Comparison of ENCODE assay signal across 7 cellular contexts in genomic region chr22:37741312-37741795, GRCh38. TPM values are rescaled to one million over a fixed set of nuclear protein-coding genes. Genes with fewer than 3 reads are reported as not detected.
DNase-seq lines count a peak whose midpoint lies in the region; ATAC-seq and TF ChIP-seq lines count a peak whose summit lies in the region.

No MANE protein-coding gene starts in this region.

- peak overlapping the region; percentile 66 for H3K27ac Mint-ChIP-seq in stimulated activated naive B cell treated with anti-CD40 and anti-IgM and Interleukin-4, amounts not matched to agents 10 μg/mL and 1 μg/mL and 100 μg/mL, for 72 hours

- TF ChIP-seq CTCF in heart left ventricle (IDR thresholded peaks at IDR 0.05) (no peak), GM13977 (IDR thresholded peaks at IDR 0.05; ENCODE audit: extremely low read depth, insufficient read depth, missing control alignments) (no peak)

- no peak overlapping the region for H3K4me3 ChIP-seq in heart left ventricle

- TF ChIP-seq POLR2A in heart left ventricle (IDR thresholded peaks at IDR 0.05), result no peak

- no peaks in the 10 kb centered on the region for H3K9me3 ChIP-seq in heart left ventricle

- no peaks in the 10 kb centered on the region for H3K9me3 Mint-ChIP-seq in stimulated activated naive B cell treated with anti-CD40 and anti-IgM and Interleukin-4, amounts not matched to agents 10 μg/mL and 1 μg/mL and 100 μg/mL, for 72 hours

- no peaks in the 10 kb centered on the region for H3K27me3 ChIP-seq in heart left ventricle

- peak overlapping the region in 10 of 12 donors; percentile 12 to 95 (median 48) for H3K27ac ChIP-seq in heart left ventricle

- peaks cover 5 to 10% of the 10 kb centered on the region in 2 donors for H3K27me3 Mint-ChIP-seq in stimulated activated naive B cell treated with anti-CD40 and anti-IgM and Interleukin-4, amounts not matched to agents 10 μg/mL and 1 μg/mL and 100 μg/mL, for 72 hours

- ATAC-seq in heart left ventricle (peak; percentile 30 to 61 (median 54)), GM18511 (IDR thresholded peaks at IDR 0.05; ENCODE audit: unreplicated experiment) (no peak), HG03095 (IDR thresholded peaks at IDR 0.05; ENCODE audit: unreplicated experiment) (no peak)
- no peak for ATAC-seq in stimulated activated naive B cell treated with anti-CD40 and anti-IgM and Interleukin-4, amounts not matched to agents 10 μg/mL and 1 μg/mL and 100 μg/mL, for 72 hours (replicated peaks)

- peaks cover 9 to 13% of the 10 kb centered on the region in 2 donors for H3K4me1 Mint-ChIP-seq in stimulated activated naive B cell treated with anti-CD40 and anti-IgM and Interleukin-4, amounts not matched to agents 10 μg/mL and 1 μg/mL and 100 μg/mL, for 72 hours

- intact Hi-C loops in heart left ventricle (cut with DNase I), result loop anchor here in 3 of 10 donors (5.0 to 10.0 kb wide), 4 partner anchors 44 to 104 kb away; partner anchors contain the start of genes NOL12 (in 2 of the 3), SH3BP1 (in 1 of the 3) and TRIOBP (in 1 of the 3)

- H3K36me3 ChIP-seq in heart left ventricle, result no peaks in the 10 kb centered on the region

- peaks cover 0 to 58% (median 32%) of the 10 kb centered on the region in 12 donors for H3K4me1 ChIP-seq in heart left ventricle

- no peaks in the 10 kb centered on the region for H3K36me3 Mint-ChIP-seq in stimulated activated naive B cell treated with anti-CD40 and anti-IgM and Interleukin-4, amounts not matched to agents 10 μg/mL and 1 μg/mL and 100 μg/mL, for 72 hours

- 31 to 42% (median 38%) methylated on average over 9 of the region's 9 CpGs for WGBS in heart left ventricle, 4 donors

- DNase-seq in KBM-7 (peak; percentile 81), SK-N-DZ (ENCODE audit: low spot score) (peak; percentile 98), heart left ventricle (peak; percentile 83 to 90 (median 86)), GM13977 (ENCODE audit: low spot score) (no peak)
- no peak for DNase-seq in stimulated activated naive B cell treated with anti-CD40 and anti-IgM and Interleukin-4, amounts not matched to agents 10 μg/mL and 1 μg/mL and 100 μg/mL, for 72 hours

- H3K4me3 Mint-ChIP-seq in stimulated activated naive B cell treated with anti-CD40 and anti-IgM and Interleukin-4, amounts not matched to agents 10 μg/mL and 1 μg/mL and 100 μg/mL, for 72 hours, result no peak overlapping the region

- in situ Hi-C loops in KBM-7 (cut with MboI; ENCODE audit: low pct_unique_long_range_greater_than_20kb, low sequenced_read_pairs) (no loop called here), GM13977 (cut with MboI; ENCODE audit: low pct_unique_long_range_greater_than_20kb, low sequenced_read_pairs, unreplicated experiment) (no loop called here)

RNA-seq across cellular contexts. Expression of gene TRIOBP, which starts 44.5 kb away (rescaled TPM):
- 29.9 and 30.5 TPM in 2 replicates for polyA plus RNA-seq in SK-N-DZ (2014; cell fraction: cytosol; rRNA removed)
- 38.1 and 57.4 TPM in 2 replicates for polyA plus RNA-seq in SK-N-DZ (2014; cell fraction: nucleus; rRNA removed)
- 100 to 1,000 TPM in 4 of 9 donors, 10 to 100 TPM in 5; 67.9 to 147 (median 94.7) TPM for total RNA-seq in heart left ventricle
- 100 to 1,000 TPM in 1 of 2 donors, 10 to 100 TPM in 1; 54.9 to 119 TPM for polyA plus RNA-seq in heart left ventricle

RNA-seq across cellular contexts. Expression of gene NOL12, which starts 55.2 kb away (rescaled TPM):
- polyA plus RNA-seq in SK-N-DZ (2014; cell fraction: cytosol; rRNA removed), result 66.1 and 69.1 TPM in 2 replicates
- polyA plus RNA-seq in SK-N-DZ (2014; cell fraction: nucleus; rRNA removed), result 81.1 and 85.1 TPM in 2 replicates
- total RNA-seq in heart left ventricle, result 10 to 100 TPM in 8 of 9 donors, 1 to 10 TPM in 1; 8.0 to 16.3 (median 13.8) TPM
- polyA plus RNA-seq in heart left ventricle, result 10 to 100 TPM; 16.8 to 29.2 TPM

Comparison
In these comparisons a context has a peak if more than half of its experiments do, and no peak if none do; other contexts are left out.
1. DNase-seq: peak in KBM-7 (single experiment), SK-N-DZ (single experiment) and heart left ventricle (5 of 5); none in stimulated activated naive B cell treated with anti-CD40 and anti-IgM and Interleukin-4, amounts not matched to agents 10 μg/mL and 1 μg/mL and 100 μg/mL, for 72 hours (single experiment) and GM13977 (single experiment).
2. ATAC-seq: peak in heart left ventricle (4 of 4); none in stimulated activated naive B cell treated with anti-CD40 and anti-IgM and Interleukin-4, amounts not matched to agents 10 μg/mL and 1 μg/mL and 100 μg/mL, for 72 hours (0 of 2), GM18511 (single experiment) and HG03095 (single experiment).